8 cellular contexts compared by ENCODE assay signal in the genomic region with DNA sequence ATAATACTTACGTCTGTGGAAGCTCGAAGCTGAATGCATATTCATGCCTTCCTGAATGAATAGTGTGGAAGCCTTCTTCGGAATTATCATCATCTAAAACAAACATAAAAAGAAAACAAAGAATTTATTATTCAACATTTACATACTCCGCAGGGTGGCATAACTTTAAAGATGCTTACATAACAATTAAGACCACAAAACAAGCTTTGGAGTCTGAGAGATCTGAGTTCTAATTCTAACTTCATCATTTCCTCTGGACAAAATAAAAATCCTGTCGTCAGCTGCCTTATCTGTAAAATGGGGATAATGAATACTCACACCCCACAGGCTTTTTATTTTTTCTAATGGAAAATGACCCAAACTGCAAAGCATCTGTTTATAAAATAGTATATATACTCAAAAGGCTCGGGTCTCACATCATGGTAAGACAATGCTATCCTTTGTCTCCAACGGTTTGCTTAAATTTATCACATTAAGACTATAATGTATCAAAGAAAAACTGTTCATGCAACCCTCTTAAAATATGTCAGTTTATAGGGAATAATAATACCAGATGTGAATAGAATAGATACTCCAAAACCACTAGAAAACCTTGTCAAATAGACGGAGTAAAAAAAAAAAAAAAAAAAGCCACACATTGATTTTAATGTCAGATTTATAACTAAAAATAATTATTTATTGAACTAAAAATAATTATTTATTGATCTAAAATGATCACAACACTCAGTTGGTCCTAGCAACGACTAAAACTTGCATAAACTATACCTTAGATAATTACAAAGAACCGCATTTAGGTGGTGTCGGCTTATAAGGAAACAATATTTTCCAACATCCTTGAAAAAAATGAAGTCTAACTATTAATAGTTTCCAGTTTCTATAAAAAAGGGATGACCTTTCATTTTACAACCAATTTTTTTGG. TPM values are rescaled to one million over a fixed set of nuclear protein-coding genes. Genes with fewer than 3 reads are reported as not detected.
A peak's percentile ranks its signal among the peaks of the same experiment; 100 is the strongest.
DNase-seq lines count a peak whose midpoint lies in the region; ATAC-seq, FAIRE-seq and TF ChIP-seq lines count a peak whose summit lies in the region.

No MANE protein-coding gene starts in this region.

- H3K79me2 ChIP-seq in OCI-LY1 (ENCODE audit: insufficient read depth, low read length) = peaks cover 54% of the 10 kb centered on the region

- H3K36me3 ChIP-seq in OCI-LY1 (ENCODE audit: insufficient read depth, low read length) (peaks cover 67% of the 10 kb centered on the region), endodermal cell (ENCODE audit: control insufficient read depth, insufficient read depth, low read length) (peaks cover 49% of the 10 kb centered on the region), pancreas (peaks cover 0 to 32% (median 10%) of the 10 kb centered on the region in 3 donors)

- peak overlapping the region; percentile 99 for H3K27ac Mint-ChIP-seq in endodermal cell

- peaks cover 24% of the 10 kb centered on the region for H3K36me3 Mint-ChIP-seq in endodermal cell (ENCODE audit: low read depth)

- H3K4me3 ChIP-seq in GM12865 (ENCODE audit: low read depth, low read length) (peak overlapping the region; percentile 97), OCI-LY1 (ENCODE audit: low read depth, low read length, poor library complexity, severe bottlenecking) (peak overlapping the region; percentile 84), endodermal cell (ENCODE audit: low read length) (peak overlapping the region; percentile 92), pancreas (peak overlapping the region; percentile 10 to 80 (median 58))

- no peaks in the 10 kb centered on the region for H4K20me1 ChIP-seq in OCI-LY1 (ENCODE audit: insufficient read depth, low read length)

- ATAC-seq in pancreas (no peak), HG02840 (IDR thresholded peaks at IDR 0.05; ENCODE audit: low FRiP score, unreplicated experiment) (no peak), HG03378 (IDR thresholded peaks at IDR 0.05; ENCODE audit: unreplicated experiment) (no peak), HG02981 (IDR thresholded peaks at IDR 0.05; ENCODE audit: unreplicated experiment) (no peak)

- H3K27me3 ChIP-seq in OCI-LY1 (ENCODE audit: insufficient read depth, low read length) = no peaks in the 10 kb centered on the region
- no peaks in the 10 kb centered on the region for H3K27me3 ChIP-seq in endodermal cell (ENCODE audit: control insufficient read depth, insufficient read depth, low read length, poor library complexity, severe bottlenecking)
- H3K27me3 ChIP-seq in pancreas = no peaks in the 10 kb centered on the region

- H3K9me3 ChIP-seq in OCI-LY1 (ENCODE audit: low read length) = no peaks in the 10 kb centered on the region
- no peaks in the 10 kb centered on the region for H3K9me3 ChIP-seq in endodermal cell (ENCODE audit: control insufficient read depth, low read length)
- no peaks in the 10 kb centered on the region for H3K9me3 ChIP-seq in pancreas

- peak overlapping the region; percentile 98 for H3K27ac ChIP-seq in OCI-LY1 (ENCODE audit: low read depth, low read length, poor library complexity, severe bottlenecking)
- peak overlapping the region; percentile 99 for H3K27ac ChIP-seq in endodermal cell (ENCODE audit: low read depth, low read length)
- H3K27ac ChIP-seq in pancreas = peak overlapping the region; percentile 97 to 100 (median 99)

- H3K4me1 Mint-ChIP-seq in endodermal cell = peaks cover 8% of the 10 kb centered on the region

- DNase-seq in GM12865 (ENCODE audit: low read depth) (no peak), endodermal cell (no peak), pancreas (no peak), NCI-H345 (lab: John Stamatoyannopoulos, UW) (no peak)

- H3F3A ChIP-seq in OCI-LY1 (ENCODE audit: insufficient read depth, low read length) = no peaks in the 10 kb centered on the region

- peak overlapping the region; percentile 82 for H3K4me2 ChIP-seq in OCI-LY1 (ENCODE audit: low read length)

- no peaks in the 10 kb centered on the region for H3K27me3 Mint-ChIP-seq in endodermal cell (ENCODE audit: insufficient read depth)

- H3K4me1 ChIP-seq in OCI-LY1 (ENCODE audit: insufficient read depth, low read length, severe bottlenecking) (peaks cover 20% of the 10 kb centered on the region), endodermal cell (ENCODE audit: control insufficient read depth, insufficient read depth, low read length) (no peaks in the 10 kb centered on the region), pancreas (peaks cover 9 to 35% (median 31%) of the 10 kb centered on the region in 3 donors)

- H3K4me3 Mint-ChIP-seq in endodermal cell = peak overlapping the region; percentile 82

- FAIRE-seq in pancreas (lab: Jason Lieb, UNC) = peak; percentile 90

- H3K9ac ChIP-seq in OCI-LY1 (ENCODE audit: low read length) = peak overlapping the region; percentile 99
- peak overlapping the region; percentile 99 for H3K9ac ChIP-seq in endodermal cell (ENCODE audit: extremely low read depth, low read length, poor library complexity, severe bottlenecking)

- 64 to 92% methylated on average over 1 to 10 of the region's 11 CpGs for WGBS in endodermal cell (ENCODE audit: insufficient coverage in 1 of 2, insufficient read length in 1 of 2), 2 experiments
- 8 to 9% methylated on average over 11 of the region's 11 CpGs for WGBS in pancreas, 2 donors

- intact Hi-C loops in pancreas (cut with DNase I) = no loop called here

- H3K9me3 Mint-ChIP-seq in endodermal cell = no peaks in the 10 kb centered on the region

- H2AFZ ChIP-seq in OCI-LY1 (ENCODE audit: low read length) = no peak overlapping the region

- no peaks in the 10 kb centered on the region for H3K9me2 ChIP-seq in OCI-LY1 (ENCODE audit: low read depth, low read length)

- TF ChIP-seq CTCF in GM12865 (IDR thresholded peaks at IDR 0.05; ENCODE audit: insufficient read depth, low read depth, low read length, missing control alignments) (no peak), OCI-LY1 (IDR thresholded peaks at IDR 0.05; ENCODE audit: low read length) (no peak), endodermal cell (conservative IDR thresholded peaks at IDR 0.05) (no peak), pancreas (IDR thresholded peaks at IDR 0.05) (no peak)

RNA-seq across cellular contexts. Expression of gene ARRDC3, which starts 4.2 kb away (rescaled TPM):
- total RNA-seq in endodermal cell (10 to 100 TPM; 30.5 to 60.7 TPM), pancreas (10 to 100 TPM; 11.4 to 79.6 (median 24.9) TPM)
- polyA plus RNA-seq in endodermal cell (2013, experiment 1 of 2) = 55.6 TPM
- 57.6 TPM for polyA plus RNA-seq in endodermal cell (2013, experiment 2 of 2)
- polyA plus RNA-seq in pancreas = 1 to 10 TPM; 7.3 to 8.5 TPM
